In the genomic region with DNA sequence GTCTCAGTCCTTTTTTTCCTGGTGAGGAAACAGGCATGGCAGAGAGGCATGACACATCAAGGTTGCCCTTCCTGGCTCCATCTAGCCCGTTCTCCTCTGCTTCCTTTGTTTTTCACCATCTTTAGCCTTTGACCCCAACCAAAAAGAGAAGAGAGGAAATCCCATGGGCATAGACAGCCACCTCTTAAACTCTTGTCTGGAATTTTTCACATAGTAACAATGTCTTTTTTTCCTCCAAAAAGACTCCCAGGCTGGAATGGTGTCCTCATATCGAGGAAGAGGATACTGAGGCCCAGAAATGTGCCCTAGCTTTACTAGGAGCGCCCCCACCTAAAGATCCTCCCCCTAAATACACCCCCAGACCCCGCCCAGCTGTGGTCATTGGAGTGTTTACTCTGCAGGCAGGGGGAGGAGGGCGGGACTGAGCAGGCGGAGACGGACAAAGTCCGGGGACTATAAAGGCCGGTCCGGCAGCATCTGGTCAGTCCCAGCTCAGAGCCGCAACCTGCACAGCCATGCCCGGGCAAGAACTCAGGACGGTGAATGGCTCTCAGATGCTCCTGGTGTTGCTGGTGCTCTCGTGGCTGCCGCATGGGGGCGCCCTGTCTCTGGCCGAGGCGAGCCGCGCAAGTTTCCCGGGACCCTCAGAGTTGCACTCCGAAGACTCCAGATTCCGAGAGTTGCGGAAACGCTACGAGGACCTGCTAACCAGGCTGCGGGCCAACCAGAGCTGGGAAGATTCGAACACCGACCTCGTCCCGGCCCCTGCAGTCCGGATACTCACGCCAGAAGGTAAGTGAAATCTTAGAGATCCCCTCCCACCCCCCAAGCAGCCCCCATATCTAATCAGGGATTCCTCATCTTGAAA, we compare ENCODE assay signal across 1 cellular context.
TF ChIP-seq lines count a peak whose summit lies in the region.

A gene with protein sequence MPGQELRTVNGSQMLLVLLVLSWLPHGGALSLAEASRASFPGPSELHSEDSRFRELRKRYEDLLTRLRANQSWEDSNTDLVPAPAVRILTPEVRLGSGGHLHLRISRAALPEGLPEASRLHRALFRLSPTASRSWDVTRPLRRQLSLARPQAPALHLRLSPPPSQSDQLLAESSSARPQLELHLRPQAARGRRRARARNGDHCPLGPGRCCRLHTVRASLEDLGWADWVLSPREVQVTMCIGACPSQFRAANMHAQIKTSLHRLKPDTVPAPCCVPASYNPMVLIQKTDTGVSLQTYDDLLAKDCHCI (plus strand): TSS at position 484 of the 868 bp plus-strand sequence. CDS start 32 bp downstream, at position 516.

TF ChIP-seq in HepG2, 621 proteins besides CTCF, POLR2A, EP300 and RAD21 (continued from another document and continues in another):
- TF ChIP-seq ZBTB40 (IDR thresholded peaks at IDR 0.05) (no peak), ZBTB40 (CRISPR knock-in tag; IDR thresholded peaks at IDR 0.05) (peak; percentile 72; the same call in 1 of the 2 replicates), ZNF382 (CRISPR knock-in tag; IDR thresholded peaks at IDR 0.05; ENCODE audit: borderline replicate concordance) (no peak), SP2 (CRISPR knock-in tag; IDR thresholded peaks at IDR 0.05) (peak; percentile 36; the same call in 1 of the 2 replicates), RXRA (CRISPR knock-in tag; IDR thresholded peaks at IDR 0.05) (peak; percentile 87), CCDC6 (CRISPR knock-in tag; IDR thresholded peaks at IDR 0.05) (peak; percentile 97), ZNF292 (CRISPR knock-in tag; IDR thresholded peaks at IDR 0.05; ENCODE audit: borderline replicate concordance, low read depth) (peak; percentile 85), ZNF672 (CRISPR knock-in tag; IDR thresholded peaks at IDR 0.05) (no peak; the same call in 1 of the 2 replicates), ZHX2 (IDR thresholded peaks at IDR 0.05; ENCODE audit: low read depth) (no peak), ZHX2 (CRISPR knock-in tag; IDR thresholded peaks at IDR 0.05; ENCODE audit: borderline replicate concordance) (0 out of 2 replicates have a peak, but pooled peaks have one; percentile 71), MIXL1 (CRISPR knock-in tag; IDR thresholded peaks at IDR 0.05) (peak; percentile 75; the same call in 1 of the 2 replicates), RARG (CRISPR knock-in tag; IDR thresholded peaks at IDR 0.05; ENCODE audit: low read depth) (0 out of 2 replicates have a peak, but pooled peaks have one; percentile 81), MYNN (CRISPR knock-in tag; IDR thresholded peaks at IDR 0.05; ENCODE audit: low read depth) (peak; percentile 73; the same call in 1 of the 2 replicates), RBAK (CRISPR knock-in tag; IDR thresholded peaks at IDR 0.05) (no peak), ASH2L (IDR thresholded peaks at IDR 0.05; ENCODE audit: insufficient read length, low read depth, low read length) (peak; percentile 75), ZNF562 (CRISPR knock-in tag; IDR thresholded peaks at IDR 0.05; ENCODE audit: borderline replicate concordance) (no peak; the same call in 1 of the 2 replicates), RAD51 (IDR thresholded peaks at IDR 0.05; ENCODE audit: borderline replicate concordance) (no peak), CREB1 (IDR thresholded peaks at IDR 0.05) (0 out of 2 replicates have a peak, but pooled peaks have one; percentile 16), CREB1 (CRISPR knock-in tag; IDR thresholded peaks at IDR 0.05) (peak; percentile 67), ZNF17 (CRISPR knock-in tag; IDR thresholded peaks at IDR 0.05) (no peak), TARDBP (CRISPR knock-in tag; IDR thresholded peaks at IDR 0.05) (peak; percentile 88), NFATC3 (CRISPR knock-in tag; IDR thresholded peaks at IDR 0.05) (no peak; the same call in 1 of the 2 replicates), KDM6A (CRISPR knock-in tag; IDR thresholded peaks at IDR 0.05; ENCODE audit: low read depth) (no peak; the same call in none of the 2 replicates), KDM1A (CRISPR knock-in tag; IDR thresholded peaks at IDR 0.05) (no peak), ISL2 (CRISPR knock-in tag; IDR thresholded peaks at IDR 0.05) (peak; percentile 94), NBN (conservative IDR thresholded peaks at IDR 0.05) (no peak), XBP1 (CRISPR knock-in tag; IDR thresholded peaks at IDR 0.05) (peak; percentile 95), PRMT3 (CRISPR knock-in tag; IDR thresholded peaks at IDR 0.05; ENCODE audit: borderline replicate concordance, low read depth) (no peak), ZNF230 (CRISPR knock-in tag; IDR thresholded peaks at IDR 0.05) (peak; percentile 88), HDAC1 (CRISPR knock-in tag; IDR thresholded peaks at IDR 0.05) (peak; percentile 84), NFKBIZ (CRISPR knock-in tag; IDR thresholded peaks at IDR 0.05) (peak; percentile 86)
- TF ChIP-seq, protein P1, sequence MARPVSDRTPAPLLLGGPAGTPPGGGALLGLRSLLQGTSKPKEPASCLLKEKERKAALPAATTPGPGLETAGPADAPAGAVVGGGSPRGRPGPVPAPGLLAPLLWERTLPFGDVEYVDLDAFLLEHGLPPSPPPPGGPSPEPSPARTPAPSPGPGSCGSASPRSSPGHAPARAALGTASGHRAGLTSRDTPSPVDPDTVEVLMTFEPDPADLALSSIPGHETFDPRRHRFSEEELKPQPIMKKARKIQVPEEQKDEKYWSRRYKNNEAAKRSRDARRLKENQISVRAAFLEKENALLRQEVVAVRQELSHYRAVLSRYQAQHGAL (CRISPR knock-in tag; IDR thresholded peaks at IDR 0.05; ENCODE audit: not compliant biosample characterization) = peak; percentile 84
- TF ChIP-seq, protein P2, sequence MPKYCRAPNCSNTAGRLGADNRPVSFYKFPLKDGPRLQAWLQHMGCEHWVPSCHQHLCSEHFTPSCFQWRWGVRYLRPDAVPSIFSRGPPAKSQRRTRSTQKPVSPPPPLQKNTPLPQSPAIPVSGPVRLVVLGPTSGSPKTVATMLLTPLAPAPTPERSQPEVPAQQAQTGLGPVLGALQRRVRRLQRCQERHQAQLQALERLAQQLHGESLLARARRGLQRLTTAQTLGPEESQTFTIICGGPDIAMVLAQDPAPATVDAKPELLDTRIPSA (CRISPR knock-in tag; IDR thresholded peaks at IDR 0.05; ENCODE audit: borderline replicate concordance) = no peak
- TF ChIP-seq, protein P3, sequence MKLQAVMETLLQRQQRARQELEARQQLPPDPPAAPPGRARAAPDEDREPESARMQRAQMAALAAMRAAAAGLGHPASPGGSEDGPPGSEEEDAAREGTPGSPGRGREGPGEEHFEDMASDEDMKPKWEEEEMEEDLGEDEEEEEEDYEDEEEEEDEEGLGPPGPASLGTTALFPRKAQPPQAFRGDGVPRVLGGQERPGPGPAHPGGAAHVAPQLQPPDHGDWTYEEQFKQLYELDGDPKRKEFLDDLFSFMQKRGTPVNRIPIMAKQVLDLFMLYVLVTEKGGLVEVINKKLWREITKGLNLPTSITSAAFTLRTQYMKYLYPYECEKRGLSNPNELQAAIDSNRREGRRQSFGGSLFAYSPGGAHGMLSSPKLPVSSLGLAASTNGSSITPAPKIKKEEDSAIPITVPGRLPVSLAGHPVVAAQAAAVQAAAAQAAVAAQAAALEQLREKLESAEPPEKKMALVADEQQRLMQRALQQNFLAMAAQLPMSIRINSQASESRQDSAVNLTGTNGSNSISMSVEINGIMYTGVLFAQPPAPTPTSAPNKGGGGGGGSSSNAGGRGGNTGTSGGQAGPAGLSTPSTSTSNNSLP (IDR thresholded peaks at IDR 0.05; ENCODE audit: low read depth, low read length) = no peak
